ENCODE assay signal across 1 cellular context in the genomic region with DNA sequence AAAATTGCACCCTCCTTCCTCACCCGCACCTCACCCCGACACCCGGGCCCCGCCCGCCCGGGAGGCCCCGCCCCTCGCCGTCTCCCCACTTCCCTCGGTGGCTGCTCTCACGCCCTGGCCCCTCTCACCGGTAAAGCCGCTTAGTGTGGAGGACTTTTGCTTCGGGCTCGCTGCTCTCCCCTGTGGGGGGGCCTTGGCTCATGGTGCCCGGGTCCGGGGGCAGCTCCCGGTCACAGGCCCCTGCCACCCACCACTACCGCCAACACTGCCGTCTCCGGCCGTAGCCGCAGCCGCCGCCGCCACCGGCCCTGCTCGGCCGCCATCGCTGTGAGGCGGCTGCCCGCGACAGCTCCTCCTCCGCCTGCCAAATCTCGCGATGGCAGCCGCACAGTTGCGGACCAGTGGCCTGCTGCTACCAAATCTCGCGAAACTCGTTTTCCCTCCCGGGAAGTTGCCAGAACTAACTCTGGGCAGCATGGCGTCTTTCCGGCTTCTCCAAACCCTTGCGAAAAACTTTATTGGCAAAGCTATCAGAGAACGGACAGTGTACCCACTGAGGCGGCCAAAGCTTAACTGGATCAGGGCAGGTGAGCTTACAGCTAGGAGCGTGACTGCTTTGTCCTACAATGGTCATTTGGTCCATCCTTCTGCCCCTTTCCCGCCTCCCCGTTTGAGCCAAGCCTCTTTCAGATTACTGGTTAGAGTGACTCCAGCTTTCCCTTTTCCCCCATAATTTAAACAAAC.
TF ChIP-seq lines count a peak whose summit lies in the region.

A gene with protein sequence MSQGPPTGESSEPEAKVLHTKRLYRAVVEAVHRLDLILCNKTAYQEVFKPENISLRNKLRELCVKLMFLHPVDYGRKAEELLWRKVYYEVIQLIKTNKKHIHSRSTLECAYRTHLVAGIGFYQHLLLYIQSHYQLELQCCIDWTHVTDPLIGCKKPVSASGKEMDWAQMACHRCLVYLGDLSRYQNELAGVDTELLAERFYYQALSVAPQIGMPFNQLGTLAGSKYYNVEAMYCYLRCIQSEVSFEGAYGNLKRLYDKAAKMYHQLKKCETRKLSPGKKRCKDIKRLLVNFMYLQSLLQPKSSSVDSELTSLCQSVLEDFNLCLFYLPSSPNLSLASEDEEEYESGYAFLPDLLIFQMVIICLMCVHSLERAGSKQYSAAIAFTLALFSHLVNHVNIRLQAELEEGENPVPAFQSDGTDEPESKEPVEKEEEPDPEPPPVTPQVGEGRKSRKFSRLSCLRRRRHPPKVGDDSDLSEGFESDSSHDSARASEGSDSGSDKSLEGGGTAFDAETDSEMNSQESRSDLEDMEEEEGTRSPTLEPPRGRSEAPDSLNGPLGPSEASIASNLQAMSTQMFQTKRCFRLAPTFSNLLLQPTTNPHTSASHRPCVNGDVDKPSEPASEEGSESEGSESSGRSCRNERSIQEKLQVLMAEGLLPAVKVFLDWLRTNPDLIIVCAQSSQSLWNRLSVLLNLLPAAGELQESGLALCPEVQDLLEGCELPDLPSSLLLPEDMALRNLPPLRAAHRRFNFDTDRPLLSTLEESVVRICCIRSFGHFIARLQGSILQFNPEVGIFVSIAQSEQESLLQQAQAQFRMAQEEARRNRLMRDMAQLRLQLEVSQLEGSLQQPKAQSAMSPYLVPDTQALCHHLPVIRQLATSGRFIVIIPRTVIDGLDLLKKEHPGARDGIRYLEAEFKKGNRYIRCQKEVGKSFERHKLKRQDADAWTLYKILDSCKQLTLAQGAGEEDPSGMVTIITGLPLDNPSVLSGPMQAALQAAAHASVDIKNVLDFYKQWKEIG (minus strand): TSS at position 347 of the 744 bp plus-strand sequence. CDS start 145 bp downstream, at position 202.

TF ChIP-seq in HEK293, 187 proteins besides CTCF, POLR2A, EP300 and RAD21 (continued from another document and continues in another):
- peak; percentile 100 for TF ChIP-seq YY1 (tag by site-specific recombination; IDR thresholded peaks at IDR 0.05)
- TF ChIP-seq ZNF571 (tag by site-specific recombination; IDR thresholded peaks at IDR 0.05) = no peak
- TF ChIP-seq ZSCAN16 (tag by site-specific recombination; IDR thresholded peaks at IDR 0.05) = no peak; the same call in 1 of the 2 replicates
- TF ChIP-seq ZNF350 (tag by site-specific recombination; IDR thresholded peaks at IDR 0.05) = no peak
- peak; percentile 93 for TF ChIP-seq ZNF629 (tag by site-specific recombination; IDR thresholded peaks at IDR 0.05)
- TF ChIP-seq, protein P1, sequence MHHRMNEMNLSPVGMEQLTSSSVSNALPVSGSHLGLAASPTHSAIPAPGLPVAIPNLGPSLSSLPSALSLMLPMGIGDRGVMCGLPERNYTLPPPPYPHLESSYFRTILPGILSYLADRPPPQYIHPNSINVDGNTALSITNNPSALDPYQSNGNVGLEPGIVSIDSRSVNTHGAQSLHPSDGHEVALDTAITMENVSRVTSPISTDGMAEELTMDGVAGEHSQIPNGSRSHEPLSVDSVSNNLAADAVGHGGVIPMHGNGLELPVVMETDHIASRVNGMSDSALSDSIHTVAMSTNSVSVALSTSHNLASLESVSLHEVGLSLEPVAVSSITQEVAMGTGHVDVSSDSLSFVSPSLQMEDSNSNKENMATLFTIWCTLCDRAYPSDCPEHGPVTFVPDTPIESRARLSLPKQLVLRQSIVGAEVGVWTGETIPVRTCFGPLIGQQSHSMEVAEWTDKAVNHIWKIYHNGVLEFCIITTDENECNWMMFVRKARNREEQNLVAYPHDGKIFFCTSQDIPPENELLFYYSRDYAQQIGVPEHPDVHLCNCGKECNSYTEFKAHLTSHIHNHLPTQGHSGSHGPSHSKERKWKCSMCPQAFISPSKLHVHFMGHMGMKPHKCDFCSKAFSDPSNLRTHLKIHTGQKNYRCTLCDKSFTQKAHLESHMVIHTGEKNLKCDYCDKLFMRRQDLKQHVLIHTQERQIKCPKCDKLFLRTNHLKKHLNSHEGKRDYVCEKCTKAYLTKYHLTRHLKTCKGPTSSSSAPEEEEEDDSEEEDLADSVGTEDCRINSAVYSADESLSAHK (tag by site-specific recombination; IDR thresholded peaks at IDR 0.05) = peak; percentile 62; the same call in 1 of the 2 replicates
- TF ChIP-seq ZNF391 (tag by site-specific recombination; IDR thresholded peaks at IDR 0.05; ENCODE audit: borderline replicate concordance, low read depth) = 0 out of 2 replicates have a peak, but pooled peaks have one; percentile 70
- TF ChIP-seq, protein P2, sequence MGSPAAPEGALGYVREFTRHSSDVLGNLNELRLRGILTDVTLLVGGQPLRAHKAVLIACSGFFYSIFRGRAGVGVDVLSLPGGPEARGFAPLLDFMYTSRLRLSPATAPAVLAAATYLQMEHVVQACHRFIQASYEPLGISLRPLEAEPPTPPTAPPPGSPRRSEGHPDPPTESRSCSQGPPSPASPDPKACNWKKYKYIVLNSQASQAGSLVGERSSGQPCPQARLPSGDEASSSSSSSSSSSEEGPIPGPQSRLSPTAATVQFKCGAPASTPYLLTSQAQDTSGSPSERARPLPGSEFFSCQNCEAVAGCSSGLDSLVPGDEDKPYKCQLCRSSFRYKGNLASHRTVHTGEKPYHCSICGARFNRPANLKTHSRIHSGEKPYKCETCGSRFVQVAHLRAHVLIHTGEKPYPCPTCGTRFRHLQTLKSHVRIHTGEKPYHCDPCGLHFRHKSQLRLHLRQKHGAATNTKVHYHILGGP (tag by site-specific recombination; IDR thresholded peaks at IDR 0.05) = peak; percentile 25; the same call in 1 of the 2 replicates
- TF ChIP-seq, protein P3, sequence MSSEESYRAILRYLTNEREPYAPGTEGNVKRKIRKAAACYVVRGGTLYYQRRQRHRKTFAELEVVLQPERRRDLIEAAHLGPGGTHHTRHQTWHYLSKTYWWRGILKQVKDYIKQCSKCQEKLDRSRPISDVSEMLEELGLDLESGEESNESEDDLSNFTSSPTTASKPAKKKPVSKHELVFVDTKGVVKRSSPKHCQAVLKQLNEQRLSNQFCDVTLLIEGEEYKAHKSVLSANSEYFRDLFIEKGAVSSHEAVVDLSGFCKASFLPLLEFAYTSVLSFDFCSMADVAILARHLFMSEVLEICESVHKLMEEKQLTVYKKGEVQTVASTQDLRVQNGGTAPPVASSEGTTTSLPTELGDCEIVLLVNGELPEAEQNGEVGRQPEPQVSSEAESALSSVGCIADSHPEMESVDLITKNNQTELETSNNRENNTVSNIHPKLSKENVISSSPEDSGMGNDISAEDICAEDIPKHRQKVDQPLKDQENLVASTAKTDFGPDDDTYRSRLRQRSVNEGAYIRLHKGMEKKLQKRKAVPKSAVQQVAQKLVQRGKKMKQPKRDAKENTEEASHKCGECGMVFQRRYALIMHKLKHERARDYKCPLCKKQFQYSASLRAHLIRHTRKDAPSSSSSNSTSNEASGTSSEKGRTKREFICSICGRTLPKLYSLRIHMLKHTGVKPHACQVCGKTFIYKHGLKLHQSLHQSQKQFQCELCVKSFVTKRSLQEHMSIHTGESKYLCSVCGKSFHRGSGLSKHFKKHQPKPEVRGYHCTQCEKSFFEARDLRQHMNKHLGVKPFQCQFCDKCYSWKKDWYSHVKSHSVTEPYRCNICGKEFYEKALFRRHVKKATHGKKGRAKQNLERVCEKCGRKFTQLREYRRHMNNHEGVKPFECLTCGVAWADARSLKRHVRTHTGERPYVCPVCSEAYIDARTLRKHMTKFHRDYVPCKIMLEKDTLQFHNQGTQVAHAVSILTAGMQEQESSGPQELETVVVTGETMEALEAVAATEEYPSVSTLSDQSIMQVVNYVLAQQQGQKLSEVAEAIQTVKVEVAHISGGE (tag by site-specific recombination; conservative IDR thresholded peaks at IDR 0.05; ENCODE audit: low read depth) = peak; percentile 73
- TF ChIP-seq, protein P4, sequence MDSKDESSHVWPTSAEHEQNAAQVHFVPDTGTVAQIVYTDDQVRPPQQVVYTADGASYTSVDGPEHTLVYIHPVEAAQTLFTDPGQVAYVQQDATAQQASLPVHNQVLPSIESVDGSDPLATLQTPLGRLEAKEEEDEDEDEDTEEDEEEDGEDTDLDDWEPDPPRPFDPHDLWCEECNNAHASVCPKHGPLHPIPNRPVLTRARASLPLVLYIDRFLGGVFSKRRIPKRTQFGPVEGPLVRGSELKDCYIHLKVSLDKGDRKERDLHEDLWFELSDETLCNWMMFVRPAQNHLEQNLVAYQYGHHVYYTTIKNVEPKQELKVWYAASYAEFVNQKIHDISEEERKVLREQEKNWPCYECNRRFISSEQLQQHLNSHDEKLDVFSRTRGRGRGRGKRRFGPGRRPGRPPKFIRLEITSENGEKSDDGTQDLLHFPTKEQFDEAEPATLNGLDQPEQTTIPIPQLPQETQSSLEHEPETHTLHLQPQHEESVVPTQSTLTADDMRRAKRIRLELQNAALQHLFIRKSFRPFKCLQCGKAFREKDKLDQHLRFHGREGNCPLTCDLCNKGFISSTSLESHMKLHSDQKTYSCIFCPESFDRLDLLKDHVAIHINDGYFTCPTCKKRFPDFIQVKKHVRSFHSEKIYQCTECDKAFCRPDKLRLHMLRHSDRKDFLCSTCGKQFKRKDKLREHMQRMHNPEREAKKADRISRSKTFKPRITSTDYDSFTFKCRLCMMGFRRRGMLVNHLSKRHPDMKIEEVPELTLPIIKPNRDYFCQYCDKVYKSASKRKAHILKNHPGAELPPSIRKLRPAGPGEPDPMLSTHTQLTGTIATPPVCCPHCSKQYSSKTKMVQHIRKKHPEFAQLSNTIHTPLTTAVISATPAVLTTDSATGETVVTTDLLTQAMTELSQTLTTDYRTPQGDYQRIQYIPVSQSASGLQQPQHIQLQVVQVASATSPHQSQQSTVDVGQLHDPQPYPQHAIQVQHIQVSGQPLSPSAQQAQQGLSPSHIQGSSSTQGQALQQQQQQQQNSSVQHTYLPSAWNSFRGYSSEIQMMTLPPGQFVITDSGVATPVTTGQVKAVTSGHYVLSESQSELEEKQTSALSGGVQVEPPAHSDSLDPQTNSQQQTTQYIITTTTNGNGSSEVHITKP (tag by site-specific recombination; IDR thresholded peaks at IDR 0.05) = peak; percentile 68
- peak; percentile 93 for TF ChIP-seq SP7 (tag by site-specific recombination; IDR thresholded peaks at IDR 0.05)
- TF ChIP-seq ZNF830 (tag by site-specific recombination; IDR thresholded peaks at IDR 0.05; ENCODE audit: low read depth) = no peak
- TF ChIP-seq ZBTB1 (tag by site-specific recombination; IDR thresholded peaks at IDR 0.05) = no peak
- TF ChIP-seq SALL2 (tag by site-specific recombination; IDR thresholded peaks at IDR 0.05; ENCODE audit: borderline replicate concordance) = no peak
- TF ChIP-seq ZNF670 (tag by site-specific recombination; IDR thresholded peaks at IDR 0.05; ENCODE audit: low read depth) = no peak
- TF ChIP-seq ZNF112 (tag by site-specific recombination; IDR thresholded peaks at IDR 0.05) = no peak
- peak; percentile 63; the same call in 1 of the 2 replicates for TF ChIP-seq EGR2 (tag by site-specific recombination; IDR thresholded peaks at IDR 0.05; ENCODE audit: low read depth)
- no peak for TF ChIP-seq ZNF221 (tag by site-specific recombination; IDR thresholded peaks at IDR 0.05; ENCODE audit: borderline replicate concordance)
- TF ChIP-seq, protein P5, sequence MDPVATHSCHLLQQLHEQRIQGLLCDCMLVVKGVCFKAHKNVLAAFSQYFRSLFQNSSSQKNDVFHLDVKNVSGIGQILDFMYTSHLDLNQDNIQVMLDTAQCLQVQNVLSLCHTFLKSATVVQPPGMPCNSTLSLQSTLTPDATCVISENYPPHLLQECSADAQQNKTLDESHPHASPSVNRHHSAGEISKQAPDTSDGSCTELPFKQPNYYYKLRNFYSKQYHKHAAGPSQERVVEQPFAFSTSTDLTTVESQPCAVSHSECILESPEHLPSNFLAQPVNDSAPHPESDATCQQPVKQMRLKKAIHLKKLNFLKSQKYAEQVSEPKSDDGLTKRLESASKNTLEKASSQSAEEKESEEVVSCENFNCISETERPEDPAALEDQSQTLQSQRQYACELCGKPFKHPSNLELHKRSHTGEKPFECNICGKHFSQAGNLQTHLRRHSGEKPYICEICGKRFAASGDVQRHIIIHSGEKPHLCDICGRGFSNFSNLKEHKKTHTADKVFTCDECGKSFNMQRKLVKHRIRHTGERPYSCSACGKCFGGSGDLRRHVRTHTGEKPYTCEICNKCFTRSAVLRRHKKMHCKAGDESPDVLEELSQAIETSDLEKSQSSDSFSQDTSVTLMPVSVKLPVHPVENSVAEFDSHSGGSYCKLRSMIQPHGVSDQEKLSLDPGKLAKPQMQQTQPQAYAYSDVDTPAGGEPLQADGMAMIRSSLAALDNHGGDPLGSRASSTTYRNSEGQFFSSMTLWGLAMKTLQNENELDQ (tag by site-specific recombination; IDR thresholded peaks at IDR 0.05; ENCODE audit: low read depth) = no peak
- TF ChIP-seq, protein P6, sequence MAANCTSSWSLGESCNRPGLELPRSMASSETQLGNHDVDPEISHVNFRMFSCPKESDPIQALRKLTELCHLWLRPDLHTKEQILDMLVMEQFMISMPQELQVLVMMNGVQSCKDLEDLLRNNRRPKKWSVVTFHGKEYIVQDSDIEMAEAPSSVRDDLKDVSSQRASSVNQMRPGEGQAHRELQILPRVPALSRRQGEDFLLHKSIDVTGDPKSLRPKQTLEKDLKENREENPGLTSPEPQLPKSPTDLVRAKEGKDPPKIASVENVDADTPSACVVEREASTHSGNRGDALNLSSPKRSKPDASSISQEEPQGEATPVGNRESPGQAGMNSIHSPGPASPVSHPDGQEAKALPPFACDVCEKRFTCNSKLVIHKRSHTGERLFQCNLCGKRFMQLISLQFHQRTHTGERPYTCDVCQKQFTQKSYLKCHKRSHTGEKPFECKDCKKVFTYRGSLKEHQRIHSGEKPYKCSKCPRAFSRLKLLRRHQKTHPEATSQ (tag by site-specific recombination; IDR thresholded peaks at IDR 0.05) = 0 out of 2 replicates have a peak, but pooled peaks have one; percentile 19
- TF ChIP-seq SETDB1 (IDR thresholded peaks at IDR 0.05; ENCODE audit: insufficient read length, low read length) = no peak
- TF ChIP-seq GLIS1 (tag by site-specific recombination; IDR thresholded peaks at IDR 0.05) = peak; percentile 88
- TF ChIP-seq, protein P7, sequence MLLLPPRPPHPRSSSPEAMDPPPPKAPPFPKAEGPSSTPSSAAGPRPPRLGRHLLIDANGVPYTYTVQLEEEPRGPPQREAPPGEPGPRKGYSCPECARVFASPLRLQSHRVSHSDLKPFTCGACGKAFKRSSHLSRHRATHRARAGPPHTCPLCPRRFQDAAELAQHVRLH (tag by site-specific recombination; IDR thresholded peaks at IDR 0.05) = peak; percentile 99
- TF ChIP-seq ZNF791 (tag by site-specific recombination; IDR thresholded peaks at IDR 0.05) = no peak
- no peak for TF ChIP-seq ZNF239 (tag by site-specific recombination; IDR thresholded peaks at IDR 0.05)
- TF ChIP-seq, protein P8, sequence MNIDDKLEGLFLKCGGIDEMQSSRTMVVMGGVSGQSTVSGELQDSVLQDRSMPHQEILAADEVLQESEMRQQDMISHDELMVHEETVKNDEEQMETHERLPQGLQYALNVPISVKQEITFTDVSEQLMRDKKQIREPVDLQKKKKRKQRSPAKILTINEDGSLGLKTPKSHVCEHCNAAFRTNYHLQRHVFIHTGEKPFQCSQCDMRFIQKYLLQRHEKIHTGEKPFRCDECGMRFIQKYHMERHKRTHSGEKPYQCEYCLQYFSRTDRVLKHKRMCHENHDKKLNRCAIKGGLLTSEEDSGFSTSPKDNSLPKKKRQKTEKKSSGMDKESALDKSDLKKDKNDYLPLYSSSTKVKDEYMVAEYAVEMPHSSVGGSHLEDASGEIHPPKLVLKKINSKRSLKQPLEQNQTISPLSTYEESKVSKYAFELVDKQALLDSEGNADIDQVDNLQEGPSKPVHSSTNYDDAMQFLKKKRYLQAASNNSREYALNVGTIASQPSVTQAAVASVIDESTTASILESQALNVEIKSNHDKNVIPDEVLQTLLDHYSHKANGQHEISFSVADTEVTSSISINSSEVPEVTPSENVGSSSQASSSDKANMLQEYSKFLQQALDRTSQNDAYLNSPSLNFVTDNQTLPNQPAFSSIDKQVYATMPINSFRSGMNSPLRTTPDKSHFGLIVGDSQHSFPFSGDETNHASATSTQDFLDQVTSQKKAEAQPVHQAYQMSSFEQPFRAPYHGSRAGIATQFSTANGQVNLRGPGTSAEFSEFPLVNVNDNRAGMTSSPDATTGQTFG (tag by site-specific recombination; IDR thresholded peaks at IDR 0.05; ENCODE audit: borderline replicate concordance) = no peak; the same call in 1 of the 2 replicates
